Comparison of ENCODE assay signal across 8 cellular contexts in genomic region chr13:30690282-30691188, GRCh38. TPM values are rescaled to one million over a fixed set of nuclear protein-coding genes. Genes with fewer than 3 reads are reported as not detected.
DNase-seq lines count a peak whose midpoint lies in the region; ATAC-seq and TF ChIP-seq lines count a peak whose summit lies in the region.

No MANE protein-coding gene starts in this region.

- H3K27me3 Mint-ChIP-seq in natural killer cell (ENCODE audit: low read depth in 2 of 2) = peaks cover 0 to 2% of the 10 kb centered on the region in 2 donors

- no peaks in the 10 kb centered on the region for H3K36me3 Mint-ChIP-seq in natural killer cell

- ATAC-seq in HG03520 (IDR thresholded peaks at IDR 0.05; ENCODE audit: unreplicated experiment) (peak; percentile 64), natural killer cell (peak; percentile 82 to 91 (median 82))

- DNase-seq in activated naive CD4-positive, alpha-beta T cell treated with Interleukin-2 at 50 U/mL for 16 hours = peak; percentile 18
- no peak for DNase-seq in activated naive CD4-positive, alpha-beta T cell (lab: John Stamatoyannopoulos, UW)
- DNase-seq in SW 1271 (lab: John Stamatoyannopoulos, UW) = peak; percentile 7 to 56
- peak; percentile 83 for DNase-seq in epithelial cell of esophagus (ENCODE audit: low read depth)
- no peak for DNase-seq in natural killer cell
- no peak for DNase-seq in 8988T
- DNase-seq in COLO829 (ENCODE audit: low spot score) = no peak

- H3K9me3 Mint-ChIP-seq in natural killer cell = no peaks in the 10 kb centered on the region

- no peak for TF ChIP-seq CTCF in epithelial cell of esophagus (IDR thresholded peaks at IDR 0.05; ENCODE audit: insufficient read depth, low read depth, low read length, missing control alignments)
- no peak for TF ChIP-seq CTCF in natural killer cell (IDR thresholded peaks at IDR 0.05)

- peak overlapping the region; percentile 48 for H3K4me3 ChIP-seq in epithelial cell of esophagus (ENCODE audit: low read length)

- peak overlapping the region; percentile 83 for H3K4me3 Mint-ChIP-seq in natural killer cell

- H3K4me1 Mint-ChIP-seq in natural killer cell = peaks cover 32 to 43% of the 10 kb centered on the region in 2 donors

- H3K27ac Mint-ChIP-seq in natural killer cell = peak overlapping the region; percentile 79 to 87

- intact Hi-C loops in natural killer cell (cut with micrococcal nuclease) = no loop called here

RNA-seq across cellular contexts. Expression of gene ALOX5AP, which starts 44.8 kb away (rescaled TPM):
- total RNA-seq in natural killer cell = 100 to 1,000 TPM in 2 of 3 donors, 10 to 100 TPM in 1; 83.9 to 150 (median 114) TPM

Comparison
In these comparisons a context has a peak if more than half of its experiments do, and no peak if none do; other contexts are left out.
1. DNase-seq: peak in activated naive CD4-positive, alpha-beta T cell treated with Interleukin-2 at 50 U/mL for 16 hours (single experiment), SW 1271 (2 of 2) and epithelial cell of esophagus (single experiment); none in activated naive CD4-positive, alpha-beta T cell (0 of 4), natural killer cell (single experiment), 8988T (single experiment) and COLO829 (single experiment).